1 cellular context compared by ENCODE assay signal in the genomic region with DNA sequence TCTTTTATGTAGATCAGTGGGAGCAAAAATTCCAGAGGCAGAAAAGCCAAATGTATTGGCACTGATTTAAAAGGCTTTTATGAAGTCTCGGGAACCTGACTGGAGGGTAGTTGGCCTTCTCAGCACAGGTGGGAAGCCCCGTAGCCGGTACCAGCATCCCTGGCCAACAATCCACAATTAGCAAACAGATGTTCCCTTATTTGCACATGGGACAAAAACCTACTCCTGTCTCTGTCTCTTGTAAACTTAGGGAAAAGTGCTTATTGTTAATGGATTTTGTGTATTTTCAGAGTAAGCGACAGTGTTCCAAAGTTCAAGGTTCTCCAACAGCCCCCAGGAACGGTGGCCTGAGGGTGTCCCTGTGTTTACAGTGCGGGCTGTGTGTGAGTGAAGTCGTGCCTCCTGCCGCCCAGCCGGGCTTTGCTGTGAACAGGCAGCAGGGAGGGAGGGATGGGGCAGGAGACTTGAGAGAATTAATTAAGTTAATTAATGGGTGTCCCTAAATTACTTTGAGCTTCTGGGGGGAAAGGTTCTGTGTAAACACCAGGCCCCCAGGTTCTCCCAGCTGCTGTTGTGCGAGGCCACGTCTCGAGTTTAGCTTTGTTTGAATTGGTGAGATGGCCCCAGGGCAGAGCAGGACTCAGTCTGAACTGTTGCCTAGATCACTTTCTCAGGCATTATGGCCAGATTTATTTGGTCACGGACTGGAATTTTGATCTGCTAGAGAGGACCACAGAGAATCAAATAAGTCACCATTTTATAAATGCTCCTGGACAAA.
TF ChIP-seq lines count a peak whose summit lies in the region.

No MANE protein-coding gene starts in this region.

TF ChIP-seq in HepG2, 621 proteins besides CTCF, POLR2A, EP300 and RAD21 (continued from another document and continues in another):
- TF ChIP-seq, protein P1, sequence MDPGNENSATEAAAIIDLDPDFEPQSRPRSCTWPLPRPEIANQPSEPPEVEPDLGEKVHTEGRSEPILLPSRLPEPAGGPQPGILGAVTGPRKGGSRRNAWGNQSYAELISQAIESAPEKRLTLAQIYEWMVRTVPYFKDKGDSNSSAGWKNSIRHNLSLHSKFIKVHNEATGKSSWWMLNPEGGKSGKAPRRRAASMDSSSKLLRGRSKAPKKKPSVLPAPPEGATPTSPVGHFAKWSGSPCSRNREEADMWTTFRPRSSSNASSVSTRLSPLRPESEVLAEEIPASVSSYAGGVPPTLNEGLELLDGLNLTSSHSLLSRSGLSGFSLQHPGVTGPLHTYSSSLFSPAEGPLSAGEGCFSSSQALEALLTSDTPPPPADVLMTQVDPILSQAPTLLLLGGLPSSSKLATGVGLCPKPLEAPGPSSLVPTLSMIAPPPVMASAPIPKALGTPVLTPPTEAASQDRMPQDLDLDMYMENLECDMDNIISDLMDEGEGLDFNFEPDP (CRISPR knock-in tag; conservative IDR thresholded peaks at IDR 0.05) = no peak
- TF ChIP-seq IKZF4 (CRISPR knock-in tag; IDR thresholded peaks at IDR 0.05; ENCODE audit: borderline replicate concordance, low read depth, not compliant biosample characterization) = no peak
- no peak for TF ChIP-seq THAP9 (CRISPR knock-in tag; IDR thresholded peaks at IDR 0.05; ENCODE audit: borderline replicate concordance)
- peak; percentile 97 for TF ChIP-seq ZNF264 (CRISPR knock-in tag; IDR thresholded peaks at IDR 0.05)
- no peak; the same call in 1 of the 2 replicates for TF ChIP-seq ZNF343 (CRISPR knock-in tag; IDR thresholded peaks at IDR 0.05)
- TF ChIP-seq ZNF383 (CRISPR knock-in tag; IDR thresholded peaks at IDR 0.05; ENCODE audit: borderline replicate concordance) = no peak
- TF ChIP-seq, protein P2, sequence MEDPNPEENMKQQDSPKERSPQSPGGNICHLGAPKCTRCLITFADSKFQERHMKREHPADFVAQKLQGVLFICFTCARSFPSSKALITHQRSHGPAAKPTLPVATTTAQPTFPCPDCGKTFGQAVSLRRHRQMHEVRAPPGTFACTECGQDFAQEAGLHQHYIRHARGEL (CRISPR knock-in tag; IDR thresholded peaks at IDR 0.05) = no peak
- peak; percentile 98 for TF ChIP-seq AHDC1 (CRISPR knock-in tag; IDR thresholded peaks at IDR 0.05; ENCODE audit: borderline replicate concordance)
- no peak for TF ChIP-seq ZNF251 (CRISPR knock-in tag; IDR thresholded peaks at IDR 0.05)
- TF ChIP-seq RFX1 (IDR thresholded peaks at IDR 0.05) = no peak
- no peak for TF ChIP-seq ZNF572 (CRISPR knock-in tag; IDR thresholded peaks at IDR 0.05)
- no peak for TF ChIP-seq NFE2L1 (CRISPR knock-in tag; IDR thresholded peaks at IDR 0.05; ENCODE audit: borderline replicate concordance)
- TF ChIP-seq, protein P3, sequence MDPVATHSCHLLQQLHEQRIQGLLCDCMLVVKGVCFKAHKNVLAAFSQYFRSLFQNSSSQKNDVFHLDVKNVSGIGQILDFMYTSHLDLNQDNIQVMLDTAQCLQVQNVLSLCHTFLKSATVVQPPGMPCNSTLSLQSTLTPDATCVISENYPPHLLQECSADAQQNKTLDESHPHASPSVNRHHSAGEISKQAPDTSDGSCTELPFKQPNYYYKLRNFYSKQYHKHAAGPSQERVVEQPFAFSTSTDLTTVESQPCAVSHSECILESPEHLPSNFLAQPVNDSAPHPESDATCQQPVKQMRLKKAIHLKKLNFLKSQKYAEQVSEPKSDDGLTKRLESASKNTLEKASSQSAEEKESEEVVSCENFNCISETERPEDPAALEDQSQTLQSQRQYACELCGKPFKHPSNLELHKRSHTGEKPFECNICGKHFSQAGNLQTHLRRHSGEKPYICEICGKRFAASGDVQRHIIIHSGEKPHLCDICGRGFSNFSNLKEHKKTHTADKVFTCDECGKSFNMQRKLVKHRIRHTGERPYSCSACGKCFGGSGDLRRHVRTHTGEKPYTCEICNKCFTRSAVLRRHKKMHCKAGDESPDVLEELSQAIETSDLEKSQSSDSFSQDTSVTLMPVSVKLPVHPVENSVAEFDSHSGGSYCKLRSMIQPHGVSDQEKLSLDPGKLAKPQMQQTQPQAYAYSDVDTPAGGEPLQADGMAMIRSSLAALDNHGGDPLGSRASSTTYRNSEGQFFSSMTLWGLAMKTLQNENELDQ (CRISPR knock-in tag; IDR thresholded peaks at IDR 0.05; ENCODE audit: borderline replicate concordance) = no peak
- TF ChIP-seq, protein P4, sequence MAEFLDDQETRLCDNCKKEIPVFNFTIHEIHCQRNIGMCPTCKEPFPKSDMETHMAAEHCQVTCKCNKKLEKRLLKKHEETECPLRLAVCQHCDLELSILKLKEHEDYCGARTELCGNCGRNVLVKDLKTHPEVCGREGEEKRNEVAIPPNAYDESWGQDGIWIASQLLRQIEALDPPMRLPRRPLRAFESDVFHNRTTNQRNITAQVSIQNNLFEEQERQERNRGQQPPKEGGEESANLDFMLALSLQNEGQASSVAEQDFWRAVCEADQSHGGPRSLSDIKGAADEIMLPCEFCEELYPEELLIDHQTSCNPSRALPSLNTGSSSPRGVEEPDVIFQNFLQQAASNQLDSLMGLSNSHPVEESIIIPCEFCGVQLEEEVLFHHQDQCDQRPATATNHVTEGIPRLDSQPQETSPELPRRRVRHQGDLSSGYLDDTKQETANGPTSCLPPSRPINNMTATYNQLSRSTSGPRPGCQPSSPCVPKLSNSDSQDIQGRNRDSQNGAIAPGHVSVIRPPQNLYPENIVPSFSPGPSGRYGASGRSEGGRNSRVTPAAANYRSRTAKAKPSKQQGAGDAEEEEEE (CRISPR knock-in tag; IDR thresholded peaks at IDR 0.05; ENCODE audit: borderline replicate concordance) = no peak; the same call in 1 of the 2 replicates
- TF ChIP-seq PAX8 (CRISPR knock-in tag; IDR thresholded peaks at IDR 0.05; ENCODE audit: borderline replicate concordance) = no peak
- no peak for TF ChIP-seq HNRNPUL1 (IDR thresholded peaks at IDR 0.05; ENCODE audit: low read depth, low read length)
- TF ChIP-seq REXO4 (CRISPR knock-in tag; IDR thresholded peaks at IDR 0.05; ENCODE audit: borderline replicate concordance) = no peak
- TF ChIP-seq FOXP4 (CRISPR knock-in tag; IDR thresholded peaks at IDR 0.05) = peak; percentile 100
- TF ChIP-seq TMF1 (CRISPR knock-in tag; IDR thresholded peaks at IDR 0.05; ENCODE audit: low read depth) = peak; percentile 88
- TF ChIP-seq SP2 (CRISPR knock-in tag; IDR thresholded peaks at IDR 0.05) = 0 out of 2 replicates have a peak, but pooled peaks have one; percentile 9
- no peak; the same call in 1 of the 2 replicates for TF ChIP-seq NR2C2 (CRISPR knock-in tag; IDR thresholded peaks at IDR 0.05; ENCODE audit: borderline replicate concordance)
- TF ChIP-seq YEATS2 (CRISPR knock-in tag; IDR thresholded peaks at IDR 0.05; ENCODE audit: borderline replicate concordance) = peak; percentile 74; the same call in 1 of the 2 replicates
- no peak for TF ChIP-seq HMGA1 (CRISPR knock-in tag; conservative IDR thresholded peaks at IDR 0.05)
- peak; percentile 99 for TF ChIP-seq NCOA2 (CRISPR knock-in tag; IDR thresholded peaks at IDR 0.05)
- no peak for TF ChIP-seq NPAS2 (CRISPR knock-in tag; IDR thresholded peaks at IDR 0.05; ENCODE audit: borderline replicate concordance)
- TF ChIP-seq ZNF432 (CRISPR knock-in tag; IDR thresholded peaks at IDR 0.05; ENCODE audit: borderline replicate concordance) = no peak
- peak; percentile 92 for TF ChIP-seq MEF2D (CRISPR knock-in tag; IDR thresholded peaks at IDR 0.05)
- no peak; the same call in 1 of the 2 replicates for TF ChIP-seq NFKB2 (CRISPR knock-in tag; IDR thresholded peaks at IDR 0.05; ENCODE audit: borderline replicate concordance)
- TF ChIP-seq ZNF460 (CRISPR knock-in tag; IDR thresholded peaks at IDR 0.05; ENCODE audit: borderline replicate concordance) = peak; percentile 73; the same call in 1 of the 2 replicates
- TF ChIP-seq GZF1 (CRISPR knock-in tag; IDR thresholded peaks at IDR 0.05) = 0 out of 2 replicates have a peak, but pooled peaks have one; percentile 60
- TF ChIP-seq ZNF136 (CRISPR knock-in tag; IDR thresholded peaks at IDR 0.05; ENCODE audit: low read depth) = 0 out of 2 replicates have a peak, but pooled peaks have one; percentile 15
- peak; percentile 75 for TF ChIP-seq ZNF543 (CRISPR knock-in tag; IDR thresholded peaks at IDR 0.05)
- TF ChIP-seq, protein P5, sequence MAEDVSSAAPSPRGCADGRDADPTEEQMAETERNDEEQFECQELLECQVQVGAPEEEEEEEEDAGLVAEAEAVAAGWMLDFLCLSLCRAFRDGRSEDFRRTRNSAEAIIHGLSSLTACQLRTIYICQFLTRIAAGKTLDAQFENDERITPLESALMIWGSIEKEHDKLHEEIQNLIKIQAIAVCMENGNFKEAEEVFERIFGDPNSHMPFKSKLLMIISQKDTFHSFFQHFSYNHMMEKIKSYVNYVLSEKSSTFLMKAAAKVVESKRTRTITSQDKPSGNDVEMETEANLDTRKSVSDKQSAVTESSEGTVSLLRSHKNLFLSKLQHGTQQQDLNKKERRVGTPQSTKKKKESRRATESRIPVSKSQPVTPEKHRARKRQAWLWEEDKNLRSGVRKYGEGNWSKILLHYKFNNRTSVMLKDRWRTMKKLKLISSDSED (CRISPR knock-in tag; IDR thresholded peaks at IDR 0.05) = no peak
- TF ChIP-seq FOXM1 (CRISPR knock-in tag; IDR thresholded peaks at IDR 0.05) = 0 out of 2 replicates have a peak, but pooled peaks have one; percentile 74
- no peak for TF ChIP-seq ZFP36L1 (CRISPR knock-in tag; IDR thresholded peaks at IDR 0.05)
- peak; percentile 91 for TF ChIP-seq ZFP1 (CRISPR knock-in tag; IDR thresholded peaks at IDR 0.05)
- peak; percentile 92; the same call in 1 of the 2 replicates for TF ChIP-seq ZNF615 (CRISPR knock-in tag; IDR thresholded peaks at IDR 0.05; ENCODE audit: borderline replicate concordance)
- no peak for TF ChIP-seq NFRKB (IDR thresholded peaks at IDR 0.05)
